Comparison of ENCODE assay signal across 8 cellular contexts in genomic region chr9:16154570-16155078, GRCh38.
DNase-seq lines count a peak whose midpoint lies in the region; ATAC-seq and TF ChIP-seq lines count a peak whose summit lies in the region.

No MANE protein-coding gene starts in this region.

- ATAC-seq in GM23338 (peak; percentile 99), HG03280 (IDR thresholded peaks at IDR 0.05; ENCODE audit: unreplicated experiment) (no peak)

- peak; percentile 45 to 65 for TF ChIP-seq CTCF in GM23338 (conservative IDR thresholded peaks at IDR 0.05; ENCODE audit: low read depth in 2 of 2)

- H3K9me3 ChIP-seq in neuronal stem cell (replicated peaks in 1 of 2; ENCODE audit: control insufficient read depth in 2 of 2, insufficient read depth in 1 of 2, low read depth in 1 of 2, low read length in 2 of 2), result no peaks in the 10 kb centered on the region

- no peak overlapping the region for H4K91ac ChIP-seq in neuronal stem cell (ENCODE audit: low read depth, low read length, poor library complexity)

- H3K27me3 ChIP-seq in GM23338 (ENCODE audit: insufficient read depth), result peaks cover 13% of the 10 kb centered on the region
- H3K27me3 ChIP-seq in neuronal stem cell (ENCODE audit: control insufficient read depth in 3 of 3, insufficient read depth in 3 of 3, low read depth in 1 of 3, low read length in 3 of 3), result no peaks in the 10 kb centered on the region

- H2BK15ac ChIP-seq in neuronal stem cell (ENCODE audit: low read length), result no peak overlapping the region

- no peak overlapping the region for H2BK120ac ChIP-seq in neuronal stem cell (ENCODE audit: low read depth, low read length)

- H3K79me1 ChIP-seq in neuronal stem cell (ENCODE audit: low read depth, low read length), result no peaks in the 10 kb centered on the region

- H2BK12ac ChIP-seq in neuronal stem cell (ENCODE audit: low read length), result no peak overlapping the region

- peaks cover 19% of the 10 kb centered on the region for H3K4me1 Mint-ChIP-seq in GM23338

- H3K9me3 Mint-ChIP-seq in GM23338, result no peaks in the 10 kb centered on the region

- no peak overlapping the region for H3K9ac ChIP-seq in neuronal stem cell (ENCODE audit: low read depth, low read length, poor library complexity)

- no peak overlapping the region for H3K4ac ChIP-seq in neuronal stem cell (ENCODE audit: low read length)

- H3K4me2 ChIP-seq in GM23338 (peak overlapping the region; percentile 68), neuronal stem cell (ENCODE audit: insufficient read depth, low read length, poor library complexity, severe bottlenecking) (peak overlapping the region; percentile 31)

- peaks cover 15% of the 10 kb centered on the region for H3K27me3 Mint-ChIP-seq in GM23338 (ENCODE audit: insufficient read depth, low read depth, poor library complexity)

- no peaks in the 10 kb centered on the region for H3K36me3 Mint-ChIP-seq in GM23338 (ENCODE audit: low read depth)

- H3K4me3 ChIP-seq in GM23338, result peak overlapping the region; percentile 39
- H3K4me3 ChIP-seq in neuronal stem cell (ENCODE audit: low read length in 2 of 2), result peak overlapping the region in 1 of 2 donors; percentile 29

- no peak overlapping the region for H4K8ac ChIP-seq in neuronal stem cell (ENCODE audit: low read depth, low read length)

- H2AFZ ChIP-seq in GM23338, result peak overlapping the region; percentile 96
- peak overlapping the region; percentile 91 for H2AFZ ChIP-seq in neuronal stem cell (ENCODE audit: low read length)

- no peak overlapping the region for H3K14ac ChIP-seq in neuronal stem cell (ENCODE audit: low read length)

- H2BK5ac ChIP-seq in neuronal stem cell (ENCODE audit: low read length), result no peak overlapping the region

- H3K9me2 ChIP-seq in GM23338 (ENCODE audit: insufficient read depth), result no peaks in the 10 kb centered on the region

- no peak overlapping the region for H3K18ac ChIP-seq in neuronal stem cell (ENCODE audit: low read length)

- H3K27ac Mint-ChIP-seq in GM23338, result no peak overlapping the region

- H3K36me3 ChIP-seq in GM23338 (ENCODE audit: insufficient read depth) (no peaks in the 10 kb centered on the region), neuronal stem cell (replicated peaks in 1 of 2; ENCODE audit: control insufficient read depth in 2 of 2, insufficient read depth in 2 of 2, low read length in 2 of 2) (no peaks in the 10 kb centered on the region)

- no peak overlapping the region for H3K23ac ChIP-seq in neuronal stem cell (ENCODE audit: low read depth, low read length, poor library complexity)

- DNase-seq in EH (ENCODE audit: low read depth), result peak; percentile 23
- DNase-seq in GM23338 (ENCODE audit: low spot score), result peak; percentile 91
- peak; percentile 72 for DNase-seq in NCI-H774 (lab: John Stamatoyannopoulos, UW)
- DNase-seq in ecto neural progenitor cell (ENCODE audit: low spot score), result peak; percentile 79
- DNase-seq in neuronal stem cell (ENCODE audit: low spot score), result no peak
- no peak for DNase-seq in effector CD4-positive, alpha-beta T cell
- no peak for DNase-seq in midbrain (lab: John Stamatoyannopoulos, UW)

- H3K27ac ChIP-seq in GM23338 (ENCODE audit: low read depth) (no peak overlapping the region), neuronal stem cell (replicated peaks; ENCODE audit: low read length) (no peak overlapping the region)

- H3F3A ChIP-seq in GM23338 (replicated peaks; ENCODE audit: low read depth), result no peaks in the 10 kb centered on the region

- H4K20me1 ChIP-seq in GM23338 (replicated peaks; ENCODE audit: insufficient read depth), result no peaks in the 10 kb centered on the region

- H3K4me1 ChIP-seq in GM23338 (ENCODE audit: insufficient read depth) (no peaks in the 10 kb centered on the region), neuronal stem cell (ENCODE audit: control insufficient read depth in 2 of 2, insufficient read depth in 1 of 2, low read depth in 1 of 2, low read length in 2 of 2) (peaks cover 9 to 37% of the 10 kb centered on the region in 2 donors)

- H3K4me3 Mint-ChIP-seq in GM23338, result peak overlapping the region; percentile 62

- WGBS in neuronal stem cell (ENCODE audit: extremely low coverage in 2 of 2, insufficient read length in 2 of 2, insufficient replicate concordance in 1 of 2), 2 donors, result no CpG with 5 or more reads among the region's 27 CpGs

- H2AK5ac ChIP-seq in neuronal stem cell (ENCODE audit: low read depth, low read length), result no peak overlapping the region

- no peaks in the 10 kb centered on the region for H3K79me2 ChIP-seq in GM23338 (replicated peaks; ENCODE audit: insufficient read depth)

TF ChIP-seq in GM23338, 12 proteins besides CTCF, POLR2A, EP300 and RAD21:
- TF ChIP-seq CREB1 (CRISPR knock-in tag; IDR thresholded peaks at IDR 0.05; ENCODE audit: low read depth) (peak; percentile 54), JUNB (IDR thresholded peaks at IDR 0.05; ENCODE audit: unreplicated experiment) (no peak)
TF ChIP-seq in GM23338: peak in this region for 1.

Comparison
In these comparisons a context has a peak if more than half of its experiments do, and no peak if none do; other contexts are left out.
1. DNase-seq: peak in EH (single experiment), GM23338 (single experiment), NCI-H774 (single experiment) and ecto neural progenitor cell (single experiment); none in neuronal stem cell (single experiment), effector CD4-positive, alpha-beta T cell (single experiment) and midbrain (single experiment).